Comparison of ENCODE assay signal across 16 cellular contexts in genomic region chr6:111817451-111818146, GRCh38. TPM values are rescaled to one million over a fixed set of nuclear protein-coding genes. Genes with fewer than 3 reads are reported as not detected.
DNase-seq lines count a peak whose midpoint lies in the region; ATAC-seq and TF ChIP-seq lines count a peak whose summit lies in the region.
"Had no signal": no experiment of that assay in that cellular context is flagged by ENCODE, and none has a peak within 500 bp of the region (broad histone marks: within the 10 kb centered on the region; RNA-seq: fewer than 3 reads in every experiment).

No MANE protein-coding gene starts in this region.

- H3K9me3 Mint-ChIP-seq in T-cell, result peaks cover 0 to 4% (median 0%) of the 10 kb centered on the region in 3 donors
- peaks cover 2% of the 10 kb centered on the region for H3K9me3 Mint-ChIP-seq in glutamatergic neuron (ENCODE audit: unreplicated experiment)

- H3K27me3 ChIP-seq in stomach, result no peaks in the 10 kb centered on the region
- H3K27me3 ChIP-seq: right lobe of liver had no signal

- no peak for TF ChIP-seq CTCF in glutamatergic neuron (IDR thresholded peaks at IDR 0.05; ENCODE audit: partially characterized antibody, unreplicated experiment)
- no peak for TF ChIP-seq CTCF in stomach (IDR thresholded peaks at IDR 0.05)

- peaks cover 0 to 6% (median 0%) of the 10 kb centered on the region in 4 donors for H3K36me3 ChIP-seq in stomach
- H3K36me3 ChIP-seq: right lobe of liver had no signal

- WGBS in stomach, 5 donors, result 83 to 95% (median 90%) methylated on average over 7 of the region's 7 CpGs

- intact Hi-C loops in stomach (cut with DNase I; ENCODE audit: low total_unique reads), result no loop called here
- intact Hi-C loops in posterior vena cava (cut with DNase I), result no loop called here

- H3K36me3 Mint-ChIP-seq in T-cell, result peaks cover 43% of the 10 kb centered on the region
- no peaks in the 10 kb centered on the region for H3K36me3 Mint-ChIP-seq in glutamatergic neuron (ENCODE audit: unreplicated experiment)

- POLR2A ChIA-PET in T-cell (lab: Charles Lee), result interaction anchor here (0.6 to 1.6 kb wide), 7 partner anchors 9 to 157 kb away, joined by 3 to 10 read pairs (median 4); no protein-coding TSS in a partner anchor

- no peak for TF ChIP-seq EP300 in stomach (IDR thresholded peaks at IDR 0.05)

- no peak overlapping the region for H3K27ac ChIP-seq in stomach
- H3K27ac ChIP-seq: 22Rv1, right lobe of liver had no signal

- H3K27ac Mint-ChIP-seq in T-cell (peak overlapping the region; percentile 71 to 89), glutamatergic neuron (ENCODE audit: unreplicated experiment) (peak overlapping the region; percentile 71)

- DNase-seq in DMS 273 (lab: John Stamatoyannopoulos, UW; ENCODE audit: unreplicated experiment) (peak; percentile 42), DMS 273 treated with DMSO at 0.1 percent for 48 hours (lab: John Stamatoyannopoulos, UW) (no peak), T-cell (no peak), glutamatergic neuron (no peak), putamen (ENCODE audit: low spot score) (peak; percentile 88), stomach (no peak), posterior vena cava (ENCODE audit: low spot score) (no peak)
- DNase-seq: COR-L47; NCI-H187; NCI-H774; right lobe of liver; stimulated activated CD4-positive, alpha-beta T cell treated with anti-CD3 and anti-CD28 coated beads, Interleukin-4, amount 100 ng/mL, for 4 hours; stimulated activated naive CD4-positive, alpha-beta T cell treated with Interleukin-2 at 50 U/mL for 16 hours had no signal

- H3K9me3 ChIP-seq in stomach, result no peaks in the 10 kb centered on the region
- H3K9me3 ChIP-seq: right lobe of liver had no signal

- TF ChIP-seq POLR2A in stomach (IDR thresholded peaks at IDR 0.05), result no peak

- CTCF ChIA-PET in T-cell (lab: Charles Lee), result interaction anchor here (0.6 to 1.4 kb wide), 4 partner anchors 9 to 46 kb away, joined by 3 to 6 read pairs (median 4); no protein-coding TSS in a partner anchor

- no peak overlapping the region for H3K4me3 ChIP-seq in stomach
- H3K4me3 ChIP-seq: right lobe of liver had no signal

- H3K4me3 Mint-ChIP-seq in T-cell, result peak overlapping the region in 1 of 3 donors; percentile 52
- H3K4me3 Mint-ChIP-seq in glutamatergic neuron (ENCODE audit: unreplicated experiment), result peak overlapping the region; percentile 33

- H3K4me1 Mint-ChIP-seq in T-cell (peaks cover 63 to 76% (median 71%) of the 10 kb centered on the region in 3 donors), glutamatergic neuron (ENCODE audit: low read depth, unreplicated experiment) (peaks cover 48% of the 10 kb centered on the region)

- H3K27me3 Mint-ChIP-seq in T-cell (no peaks in the 10 kb centered on the region), glutamatergic neuron (ENCODE audit: unreplicated experiment) (peaks cover 5% of the 10 kb centered on the region)

- peaks cover 0 to 42% (median 21%) of the 10 kb centered on the region in 4 donors for H3K4me1 ChIP-seq in stomach
- H3K4me1 ChIP-seq: right lobe of liver had no signal

- ATAC-seq in T-cell (replicated peaks in 1 of 4) (no peak), GM19351 (IDR thresholded peaks at IDR 0.05; ENCODE audit: unreplicated experiment) (no peak)
- ATAC-seq: HCT116, right lobe of liver had no signal

RNA-seq across cellular contexts. Expression of gene FYN, which starts 55.7 kb away (rescaled TPM):
- 100 to 1,000 TPM; 466 to 573 (median 534) TPM for total RNA-seq in T-cell
- total RNA-seq in glutamatergic neuron (ENCODE audit: unreplicated experiment), result 525 TPM
- 100 to 1,000 TPM in 2 of 5 donors, 10 to 100 TPM in 2, 1 to 10 TPM in 1; 8.4 to 146 (median 81.7) TPM for total RNA-seq in stomach
- 10 to 100 TPM; 15.8 to 22.7 (median 18.0) TPM for polyA plus RNA-seq in stomach
- total RNA-seq in posterior vena cava, result 10 to 100 TPM; 87.0 to 94.7 TPM

Comparison
In these comparisons a context has a peak if more than half of its experiments do, and no peak if none do; other contexts are left out.
1. DNase-seq: peak in DMS 273 (single experiment) and putamen (single experiment); none in DMS 273 treated with DMSO at 0.1 percent for 48 hours (single experiment), T-cell (0 of 34), glutamatergic neuron (single experiment), stomach (single experiment) and posterior vena cava (single experiment).